Comparison of ENCODE assay signal across 20 cellular contexts in the genomic region with DNA sequence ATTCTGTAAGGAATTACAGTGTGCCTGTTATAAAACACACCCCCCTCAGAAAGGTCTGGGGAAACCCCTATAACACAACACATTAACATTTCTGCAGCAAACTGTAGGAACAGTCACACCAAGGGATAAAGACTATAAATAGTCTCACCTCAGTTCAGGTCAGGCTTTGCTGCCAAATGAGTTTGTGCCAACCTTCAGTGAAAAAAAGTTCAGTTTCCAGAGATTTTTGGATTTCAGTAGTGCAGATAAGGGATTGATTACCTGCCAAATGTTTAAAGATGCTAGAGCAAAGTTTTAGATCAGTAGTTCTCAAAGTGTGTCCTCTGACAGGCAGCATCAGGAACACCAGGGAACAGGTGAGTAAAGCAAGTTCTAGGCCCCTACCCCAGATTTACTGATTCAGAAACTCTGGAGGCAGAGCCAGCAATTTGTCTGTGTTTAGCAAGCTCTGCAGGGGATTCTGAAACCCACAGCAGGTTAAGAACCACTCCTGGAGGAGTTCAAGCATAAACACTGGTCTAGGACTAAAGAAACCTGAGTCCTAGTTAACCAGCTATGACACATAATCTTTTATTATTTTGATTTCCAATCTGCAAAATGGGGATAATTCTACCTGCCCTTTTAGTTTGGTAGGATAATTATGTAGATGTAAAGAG.
A peak's percentile ranks its signal among the peaks of the same experiment; 100 is the strongest.
DNase-seq lines count a peak whose midpoint lies in the region; ATAC-seq, FAIRE-seq and TF ChIP-seq lines count a peak whose summit lies in the region.
"Had no signal": no experiment of that assay in that cellular context is flagged by ENCODE, and none has a peak within 500 bp of the region (broad histone marks: within the 10 kb centered on the region; RNA-seq: fewer than 3 reads in every experiment).

No MANE protein-coding gene starts in this region.

- H3K4me1 ChIP-seq in GM12878 (ENCODE audit: control insufficient read depth, insufficient read depth, low read length), result peaks cover 19% of the 10 kb centered on the region

- FAIRE-seq in GM19239 (lab: Jason Lieb, UNC) (peak; percentile 76), GM12878 (lab: Jason Lieb, UNC) (no peak)

- intact Hi-C loops in GM12878 (cut with micrococcal nuclease; ENCODE audit: unreplicated experiment), result no loop called here

- RAD21 ChIA-PET in GM12878 (lab: Charles Lee; ENCODE audit: unreplicated experiment), result no interaction called here

- H3K9me3 ChIP-seq in GM12878 (replicated peaks; ENCODE audit: control insufficient read depth, insufficient read depth, low read length), result no peaks in the 10 kb centered on the region; the same call in 2 of the 3 replicates
- H3K9me3 ChIP-seq: BLaER1, esophagus muscularis mucosa had no signal

- H3K9ac ChIP-seq in GM12878 (ENCODE audit: control insufficient read depth, insufficient read depth, low read length), result no peak overlapping the region
- H3K9ac ChIP-seq: BLaER1 had no signal

- TF ChIP-seq EP300 in GM12878 (IDR thresholded peaks at IDR 0.05; ENCODE audit: borderline replicate concordance in 1 of 2, control insufficient read depth in 1 of 2, low read depth in 2 of 2, low read length in 2 of 2), result no peak

- in situ Hi-C loops in GM12878 (cut with MboI), result no loop called here

- no peaks in the 10 kb centered on the region; a peak in 2 of 4 replicates for H3K27me3 ChIP-seq in GM12878 (replicated peaks in 1 of 2; ENCODE audit: control insufficient read depth in 2 of 2, insufficient read depth in 2 of 2, low read length in 1 of 2)
- H3K27me3 ChIP-seq: BLaER1, esophagus muscularis mucosa had no signal

- SMC1A ChIA-PET in GM12878 (lab: Charles Lee; ENCODE audit: uncharacterized antibody, unreplicated experiment), result interaction anchor here (1.1 kb wide), 1 partner anchor 163 kb away, joined by 3 read pairs; no protein-coding TSS in a partner anchor

- no TSS peak for BruUV-seq in GM12878 (replicated peaks; lab: Mats Ljungman, UMichigan)

- CTCF ChIA-PET in GM12878 (lab: Yijun Ruan, JAX), result interaction anchor here (1.3 kb wide), 1 partner anchor 159 kb away, joined by 4 read pairs; no protein-coding TSS in a partner anchor

- POLR2A ChIA-PET in GM12878 (lab: Charles Lee), result no interaction called here

- peak overlapping the region; percentile 39 for H3K4me2 ChIP-seq in GM12878 (ENCODE audit: control insufficient read depth, insufficient read depth)
- H3K4me2 ChIP-seq: BLaER1, PC-9 had no signal

- H3K36me3 ChIP-seq in GM12878 (ENCODE audit: control insufficient read depth in 2 of 2, insufficient read depth in 2 of 2, low read length in 1 of 2), result no peaks in the 10 kb centered on the region
- H3K36me3 ChIP-seq: BLaER1, esophagus muscularis mucosa had no signal

- DNase-seq in DMS79 treated with DMSO at 0.1 percent for 48 hours (lab: John Stamatoyannopoulos, UW) (peak; percentile 44), GM19239 (ENCODE audit: insufficient read length, low spot score) (no peak), NCI-H2029 treated with DMSO at 0.1 percent for 48 hours (lab: John Stamatoyannopoulos, UW) (peak; percentile 47), GM12878 (ENCODE audit: low read depth, low spot score) (no peak), epidermal melanocyte (ENCODE audit: insufficient read length, low spot score) (no peak), NCI-H82 (lab: John Stamatoyannopoulos, UW) (no peak), coronary artery (ENCODE audit: low spot score) (no peak)
- DNase-seq: activated CD4-positive, alpha-beta T cell treated with anti-CD3 and anti-CD28 coated beads, Interleukin-2, amount 10 ng/mL, durations not matched to agents 24 days and 14 days; activated naive CD4-positive, alpha-beta T cell treated with anti-CD3 and anti-CD28 coated beads, Interleukin-2, amount 50 U/mL, for 16 hours; glutamatergic neuron; GOT3; mammary epithelial cell; naive thymus-derived CD4-positive, alpha-beta T cell; NCI-H226; PC-9; stimulated activated naive CD4-positive, alpha-beta T cell; trophoblast cell had no signal

- no peak overlapping the region for H2AFZ ChIP-seq in GM12878 (ENCODE audit: control insufficient read depth, low read depth, low read length)
- H2AFZ ChIP-seq: PC-9 had no signal

- H3K79me2 ChIP-seq in GM12878 (ENCODE audit: control insufficient read depth, insufficient read depth, low read length), result no peaks in the 10 kb centered on the region

- no peak for TF ChIP-seq CTCF in GM12878 (IDR thresholded peaks at IDR 0.05 in 2 of 3, conservative IDR thresholded peaks at IDR 0.05 in 1 of 3; ENCODE audit: control insufficient read depth in 2 of 3, extremely low read depth in 1 of 3, insufficient read depth in 1 of 3, low read depth in 3 of 3, low read length in 3 of 3)
- TF ChIP-seq CTCF in coronary artery (IDR thresholded peaks at IDR 0.05), result no peak

- H4K20me1 ChIP-seq in GM12878 (ENCODE audit: control insufficient read depth, insufficient read depth), result no peaks in the 10 kb centered on the region
- H4K20me1 ChIP-seq: BLaER1 had no signal

- no peak for ATAC-seq in GM12878
- ATAC-seq: naive thymus-derived CD4-positive, alpha-beta T cell had no signal

- no peak for TF ChIP-seq POLR2A in GM12878 (IDR thresholded peaks at IDR 0.05; ENCODE audit: low read depth, low read length)

- H3K27ac ChIP-seq in GM12878 (ENCODE audit: control insufficient read depth, insufficient read depth) (no peak overlapping the region), coronary artery (no peak overlapping the region)
- H3K27ac ChIP-seq: BLaER1, esophagus muscularis mucosa, PC-9, SK-N-MC had no signal

- TF ChIP-seq RAD21 in GM12878 (IDR thresholded peaks at IDR 0.05; ENCODE audit: insufficient read depth, low read depth, low read length), result no peak

- H3K4me3 ChIP-seq in GM12878, result no peak overlapping the region
- no peak overlapping the region for H3K4me3 ChIP-seq in coronary artery
- H3K4me3 ChIP-seq: BLaER1, esophagus muscularis mucosa, PC-9, SK-N-MC had no signal

TF ChIP-seq in GM12878, 131 proteins besides CTCF, POLR2A, EP300 and RAD21 (continues in another document):
- TF ChIP-seq SIX5 (IDR thresholded peaks at IDR 0.05; ENCODE audit: low read depth, low read length, severe bottlenecking) (no peak), HDAC6 (IDR thresholded peaks at IDR 0.05; ENCODE audit: unreplicated experiment) (no peak), PAX8 (IDR thresholded peaks at IDR 0.05) (no peak), NFYA (IDR thresholded peaks at IDR 0.05; ENCODE audit: borderline replicate concordance, low read depth, low read length) (no peak), SREBF1 (IDR thresholded peaks at IDR 0.05; ENCODE audit: low read length) (no peak), HDGF (IDR thresholded peaks at IDR 0.05) (no peak), RAD51 (IDR thresholded peaks at IDR 0.05) (no peak), ETV6 (conservative IDR thresholded peaks at IDR 0.05 in 1 of 2, IDR thresholded peaks at IDR 0.05 in 1 of 2; ENCODE audit: borderline replicate concordance in 1 of 2, low read depth in 1 of 2) (no peak), RCOR1 (conservative IDR thresholded peaks at IDR 0.05; ENCODE audit: low read depth, low read length) (no peak)
- TF ChIP-seq, protein P1, sequence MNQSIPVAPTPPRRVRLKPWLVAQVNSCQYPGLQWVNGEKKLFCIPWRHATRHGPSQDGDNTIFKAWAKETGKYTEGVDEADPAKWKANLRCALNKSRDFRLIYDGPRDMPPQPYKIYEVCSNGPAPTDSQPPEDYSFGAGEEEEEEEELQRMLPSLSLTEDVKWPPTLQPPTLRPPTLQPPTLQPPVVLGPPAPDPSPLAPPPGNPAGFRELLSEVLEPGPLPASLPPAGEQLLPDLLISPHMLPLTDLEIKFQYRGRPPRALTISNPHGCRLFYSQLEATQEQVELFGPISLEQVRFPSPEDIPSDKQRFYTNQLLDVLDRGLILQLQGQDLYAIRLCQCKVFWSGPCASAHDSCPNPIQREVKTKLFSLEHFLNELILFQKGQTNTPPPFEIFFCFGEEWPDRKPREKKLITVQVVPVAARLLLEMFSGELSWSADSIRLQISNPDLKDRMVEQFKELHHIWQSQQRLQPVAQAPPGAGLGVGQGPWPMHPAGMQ (IDR thresholded peaks at IDR 0.05; ENCODE audit: borderline replicate concordance), result no peak
- TF ChIP-seq, protein P2, sequence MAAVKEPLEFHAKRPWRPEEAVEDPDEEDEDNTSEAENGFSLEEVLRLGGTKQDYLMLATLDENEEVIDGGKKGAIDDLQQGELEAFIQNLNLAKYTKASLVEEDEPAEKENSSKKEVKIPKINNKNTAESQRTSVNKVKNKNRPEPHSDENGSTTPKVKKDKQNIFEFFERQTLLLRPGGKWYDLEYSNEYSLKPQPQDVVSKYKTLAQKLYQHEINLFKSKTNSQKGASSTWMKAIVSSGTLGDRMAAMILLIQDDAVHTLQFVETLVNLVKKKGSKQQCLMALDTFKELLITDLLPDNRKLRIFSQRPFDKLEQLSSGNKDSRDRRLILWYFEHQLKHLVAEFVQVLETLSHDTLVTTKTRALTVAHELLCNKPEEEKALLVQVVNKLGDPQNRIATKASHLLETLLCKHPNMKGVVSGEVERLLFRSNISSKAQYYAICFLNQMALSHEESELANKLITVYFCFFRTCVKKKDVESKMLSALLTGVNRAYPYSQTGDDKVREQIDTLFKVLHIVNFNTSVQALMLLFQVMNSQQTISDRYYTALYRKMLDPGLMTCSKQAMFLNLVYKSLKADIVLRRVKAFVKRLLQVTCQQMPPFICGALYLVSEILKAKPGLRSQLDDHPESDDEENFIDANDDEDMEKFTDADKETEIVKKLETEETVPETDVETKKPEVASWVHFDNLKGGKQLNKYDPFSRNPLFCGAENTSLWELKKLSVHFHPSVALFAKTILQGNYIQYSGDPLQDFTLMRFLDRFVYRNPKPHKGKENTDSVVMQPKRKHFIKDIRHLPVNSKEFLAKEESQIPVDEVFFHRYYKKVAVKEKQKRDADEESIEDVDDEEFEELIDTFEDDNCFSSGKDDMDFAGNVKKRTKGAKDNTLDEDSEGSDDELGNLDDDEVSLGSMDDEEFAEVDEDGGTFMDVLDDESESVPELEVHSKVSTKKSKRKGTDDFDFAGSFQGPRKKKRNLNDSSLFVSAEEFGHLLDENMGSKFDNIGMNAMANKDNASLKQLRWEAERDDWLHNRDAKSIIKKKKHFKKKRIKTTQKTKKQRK (IDR thresholded peaks at IDR 0.05; ENCODE audit: low read depth, low read length), result no peak
- TF ChIP-seq, protein P3, sequence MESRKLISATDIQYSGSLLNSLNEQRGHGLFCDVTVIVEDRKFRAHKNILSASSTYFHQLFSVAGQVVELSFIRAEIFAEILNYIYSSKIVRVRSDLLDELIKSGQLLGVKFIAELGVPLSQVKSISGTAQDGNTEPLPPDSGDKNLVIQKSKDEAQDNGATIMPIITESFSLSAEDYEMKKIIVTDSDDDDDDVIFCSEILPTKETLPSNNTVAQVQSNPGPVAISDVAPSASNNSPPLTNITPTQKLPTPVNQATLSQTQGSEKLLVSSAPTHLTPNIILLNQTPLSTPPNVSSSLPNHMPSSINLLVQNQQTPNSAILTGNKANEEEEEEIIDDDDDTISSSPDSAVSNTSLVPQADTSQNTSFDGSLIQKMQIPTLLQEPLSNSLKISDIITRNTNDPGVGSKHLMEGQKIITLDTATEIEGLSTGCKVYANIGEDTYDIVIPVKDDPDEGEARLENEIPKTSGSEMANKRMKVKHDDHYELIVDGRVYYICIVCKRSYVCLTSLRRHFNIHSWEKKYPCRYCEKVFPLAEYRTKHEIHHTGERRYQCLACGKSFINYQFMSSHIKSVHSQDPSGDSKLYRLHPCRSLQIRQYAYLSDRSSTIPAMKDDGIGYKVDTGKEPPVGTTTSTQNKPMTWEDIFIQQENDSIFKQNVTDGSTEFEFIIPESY (IDR thresholded peaks at IDR 0.05), result no peak

Comparison
In these comparisons a context has a peak if more than half of its experiments do, and no peak if none do; other contexts are left out.
1. DNase-seq: peak in DMS79 treated with DMSO at 0.1 percent for 48 hours (single experiment) and NCI-H2029 treated with DMSO at 0.1 percent for 48 hours (single experiment); none in GM19239 (single experiment), GM12878 (single experiment), epidermal melanocyte (single experiment), NCI-H82 (single experiment) and coronary artery (single experiment).